Comparison of ENCODE assay signal across 21 cellular contexts in the genomic region with DNA sequence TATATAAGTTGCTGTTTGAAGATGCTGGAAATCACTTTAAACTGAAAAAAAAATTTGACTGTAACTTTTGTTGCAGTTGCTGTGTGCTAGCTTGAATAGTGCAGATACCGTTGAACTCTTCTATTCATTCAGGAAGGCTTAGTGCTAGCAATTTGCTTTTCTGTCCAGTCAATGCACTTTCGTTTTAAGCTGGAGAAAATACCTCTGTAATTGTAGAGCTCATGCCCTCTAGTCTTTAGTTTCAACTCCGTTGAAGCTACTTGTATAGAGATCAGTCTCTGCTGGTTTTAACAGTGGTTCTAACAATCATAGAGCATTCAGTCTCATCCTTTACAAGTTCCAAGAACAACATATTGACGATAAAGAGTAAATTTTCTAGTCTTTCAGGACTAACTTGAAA. TPM values are rescaled to one million over a fixed set of nuclear protein-coding genes. Genes with fewer than 3 reads are reported as not detected.
A peak's percentile ranks its signal among the peaks of the same experiment; 100 is the strongest.
DNase-seq lines count a peak whose midpoint lies in the region; TF ChIP-seq lines count a peak whose summit lies in the region.
"Had no signal": no experiment of that assay in that cellular context is flagged by ENCODE, and none has a peak within 500 bp of the region (broad histone marks: within the 10 kb centered on the region; RNA-seq: fewer than 3 reads in every experiment).

No MANE protein-coding gene starts in this region.

- no peaks in the 10 kb centered on the region for H3K4me1 Mint-ChIP-seq in activated naive CD8-positive, alpha-beta T cell treated with anti-CD3 and anti-CD28 coated beads for 36 hours
- H3K4me1 Mint-ChIP-seq: GM23338, H9 had no signal

- H3K27me3 ChIP-seq in adipocyte (replicated peaks; ENCODE audit: control insufficient read depth, insufficient read depth, low read length) (no peaks in the 10 kb centered on the region), colonic mucosa (no peaks in the 10 kb centered on the region), neuronal stem cell (ENCODE audit: control insufficient read depth in 3 of 3, insufficient read depth in 3 of 3, low read depth in 1 of 3, low read length in 3 of 3) (peaks cover 0 to 7% (median 0%) of the 10 kb centered on the region in 3 experiments)
- H3K27me3 ChIP-seq: SJSA1 had no signal

- H3K9ac ChIP-seq in adipocyte (ENCODE audit: low read length) (no peak overlapping the region), colonic mucosa (ENCODE audit: low read depth in 2 of 2, low read length in 2 of 2) (no peak overlapping the region), neuronal stem cell (ENCODE audit: low read depth, low read length, poor library complexity) (no peak overlapping the region)
- H3K9ac ChIP-seq: KMS-11 had no signal

- H3K23ac ChIP-seq in neuronal stem cell (ENCODE audit: low read depth, low read length, poor library complexity) = no peak overlapping the region

- no peaks in the 10 kb centered on the region for H3K36me3 Mint-ChIP-seq in activated naive CD8-positive, alpha-beta T cell treated with anti-CD3 and anti-CD28 coated beads for 36 hours
- H3K36me3 Mint-ChIP-seq: CD8-positive, alpha-beta T cell had no signal

- H2BK5ac ChIP-seq in neuronal stem cell (ENCODE audit: low read length) = no peak overlapping the region

- no peak overlapping the region for H3K14ac ChIP-seq in neuronal stem cell (ENCODE audit: low read length)

- H3K9me3 ChIP-seq in adipocyte (ENCODE audit: control insufficient read depth, low read length) = no peaks in the 10 kb centered on the region
- no peaks in the 10 kb centered on the region for H3K9me3 ChIP-seq in colonic mucosa
- no peaks in the 10 kb centered on the region for H3K9me3 ChIP-seq in neuronal stem cell (replicated peaks in 1 of 2; ENCODE audit: control insufficient read depth in 2 of 2, insufficient read depth in 1 of 2, low read depth in 1 of 2, low read length in 2 of 2)
- H3K9me3 ChIP-seq: A549, Caco-2, SJSA1 had no signal

- peaks cover 18% of the 10 kb centered on the region for H3K27me3 Mint-ChIP-seq in activated naive CD8-positive, alpha-beta T cell treated with anti-CD3 and anti-CD28 coated beads for 36 hours

- H3K4me2 ChIP-seq in neuronal stem cell (ENCODE audit: insufficient read depth, low read length, poor library complexity, severe bottlenecking) = no peak overlapping the region
- H3K4me2 ChIP-seq: A549, GM23338, KMS-11 had no signal

- H3K18ac ChIP-seq in neuronal stem cell (ENCODE audit: low read length) = no peak overlapping the region

- intact Hi-C loops in colonic mucosa (cut with DNase I) = no loop called here

- no peak overlapping the region for H4K8ac ChIP-seq in neuronal stem cell (ENCODE audit: low read depth, low read length)

- DNase-seq in M059J (ENCODE audit: low read depth) (peak; percentile 13), adipocyte (ENCODE audit: low read depth) (peak; percentile 10), fibroblast of peridontal ligament (ENCODE audit: extremely low read depth) (peak; percentile 68), colonic mucosa (no peak), neuronal stem cell (ENCODE audit: low spot score) (no peak)
- DNase-seq in stimulated activated naive CD4-positive, alpha-beta T cell (lab: John Stamatoyannopoulos, UW) = no peak
- DNase-seq in activated naive CD8-positive, alpha-beta T cell treated with anti-CD3 and anti-CD28 coated beads for 36 hours = no peak
- DNase-seq: C1 segment of cervical spinal cord; Caco-2; CD8-positive, alpha-beta T cell; H9; NCI-H1092 treated with DMSO at 0.1 percent for 48 hours; NCI-H2029; NCI-H446 treated with DMSO at 0.1 percent for 48 hours; NCI-H526 treated with DMSO at 0.1 percent for 48 hours; Right ventricle myocardium superior; RPMI8226 had no signal

- no peak overlapping the region for H3K27ac Mint-ChIP-seq in activated naive CD8-positive, alpha-beta T cell treated with anti-CD3 and anti-CD28 coated beads for 36 hours
- H3K27ac Mint-ChIP-seq: CD8-positive, alpha-beta T cell; GM23338; H9 had no signal

- H3K4me3 ChIP-seq in adipocyte (ENCODE audit: low read length) (no peak overlapping the region), colonic mucosa (no peak overlapping the region), neuronal stem cell (ENCODE audit: low read length in 2 of 2) (no peak overlapping the region)
- H3K4me3 ChIP-seq: A549, GM23338, SJSA1 had no signal

- no peaks in the 10 kb centered on the region for H3K79me1 ChIP-seq in neuronal stem cell (ENCODE audit: low read depth, low read length)

- no peak overlapping the region for H3K4me3 Mint-ChIP-seq in activated naive CD8-positive, alpha-beta T cell treated with anti-CD3 and anti-CD28 coated beads for 36 hours
- H3K4me3 Mint-ChIP-seq: CD8-positive, alpha-beta T cell; GM23338; H9 had no signal

- no peaks in the 10 kb centered on the region for H3K36me3 ChIP-seq in adipocyte (ENCODE audit: control insufficient read depth, insufficient read depth, low read length, severe bottlenecking)
- no peaks in the 10 kb centered on the region for H3K36me3 ChIP-seq in colonic mucosa
- no peaks in the 10 kb centered on the region for H3K36me3 ChIP-seq in neuronal stem cell (replicated peaks in 1 of 2; ENCODE audit: control insufficient read depth in 2 of 2, insufficient read depth in 2 of 2, low read length in 2 of 2)
- H3K36me3 ChIP-seq: SJSA1 had no signal

- H3K9me3 Mint-ChIP-seq in activated naive CD8-positive, alpha-beta T cell treated with anti-CD3 and anti-CD28 coated beads for 36 hours = no peaks in the 10 kb centered on the region
- H3K9me3 Mint-ChIP-seq: CD8-positive, alpha-beta T cell; GM23338; H9 had no signal

- H3K4me1 ChIP-seq in adipocyte (ENCODE audit: control insufficient read depth, insufficient read depth, low read length) = peaks cover 3% of the 10 kb centered on the region
- H3K4me1 ChIP-seq in colonic mucosa = no peaks in the 10 kb centered on the region
- H3K4me1 ChIP-seq in neuronal stem cell (ENCODE audit: control insufficient read depth in 2 of 2, insufficient read depth in 1 of 2, low read depth in 1 of 2, low read length in 2 of 2) = peaks cover 0 to 1% of the 10 kb centered on the region in 2 donors
- H3K4me1 ChIP-seq: A549 had no signal

- H3K27ac ChIP-seq in colonic mucosa = no peak overlapping the region
- no peak overlapping the region for H3K27ac ChIP-seq in neuronal stem cell (replicated peaks; ENCODE audit: low read length)
- H3K27ac ChIP-seq: A549, KMS-11, SJSA1 had no signal

- H2AFZ ChIP-seq in neuronal stem cell (ENCODE audit: low read length) = no peak overlapping the region
- H2AFZ ChIP-seq: GM23338 had no signal

- H3K4ac ChIP-seq in neuronal stem cell (ENCODE audit: low read length) = no peak overlapping the region

- H2BK12ac ChIP-seq in neuronal stem cell (ENCODE audit: low read length) = no peak overlapping the region

- no peak overlapping the region for H2BK120ac ChIP-seq in neuronal stem cell (ENCODE audit: low read depth, low read length)

- TF ChIP-seq CTCF in colonic mucosa (IDR thresholded peaks at IDR 0.05) = no peak

- no peak overlapping the region for H2BK15ac ChIP-seq in neuronal stem cell (ENCODE audit: low read length)

- H4K91ac ChIP-seq in neuronal stem cell (ENCODE audit: low read depth, low read length, poor library complexity) = no peak overlapping the region

- no peak overlapping the region for H2AK5ac ChIP-seq in neuronal stem cell (ENCODE audit: low read depth, low read length)

- no CpG with 5 or more reads among the region's 4 CpGs for WGBS in neuronal stem cell (ENCODE audit: extremely low coverage in 2 of 2, insufficient read length in 2 of 2, insufficient replicate concordance in 1 of 2), 2 donors

RNA-seq across cellular contexts. Expression of a gene that starts 49.0 kb away (rescaled TPM):
- total RNA-seq in M059J (2014; rRNA removed; shearing (Covaris generic)) = 1.6 and 2.9 TPM in 2 replicates
- under 1 TPM; 0.12 to 0.42 TPM for total RNA-seq in activated naive CD8-positive, alpha-beta T cell treated with anti-CD3 and anti-CD28 coated beads for 36 hours
- under 1 TPM in 1 of 2 donors, not detected in 1; 0.15 TPM for total RNA-seq in colonic mucosa
- 0.07 TPM for polyA plus RNA-seq in neuronal stem cell (2013, experiment 1 of 2)
- polyA plus RNA-seq in neuronal stem cell (2013, experiment 2 of 2) = 0.01 TPM
- total RNA-seq: CD8-positive, alpha-beta T cell had no signal

Comparison
In these comparisons a context has a peak if more than half of its experiments do, and no peak if none do; other contexts are left out.
1. DNase-seq: peak in M059J (single experiment), adipocyte (single experiment) and fibroblast of peridontal ligament (single experiment); none in stimulated activated naive CD4-positive, alpha-beta T cell (0 of 6), activated naive CD8-positive, alpha-beta T cell treated with anti-CD3 and anti-CD28 coated beads for 36 hours (single experiment), colonic mucosa (single experiment) and neuronal stem cell (single experiment).